21 cellular contexts compared by ENCODE assay signal in genomic region chr17:41632482-41633105, GRCh38. TPM values are rescaled to one million over a fixed set of nuclear protein-coding genes. Genes with fewer than 3 reads are reported as not detected.
DNase-seq lines count a peak whose midpoint lies in the region; ATAC-seq, FAIRE-seq and TF ChIP-seq lines count a peak whose summit lies in the region.
"Had no signal": no experiment of that assay in that cellular context is flagged by ENCODE, and none has a peak within 500 bp of the region (broad histone marks: within the 10 kb centered on the region; RNA-seq: fewer than 3 reads in every experiment).

No MANE protein-coding gene starts in this region.

- no peak overlapping the region for H3K4ac ChIP-seq in mesenchymal stem cell (ENCODE audit: low read depth in 1 of 2, low read length in 2 of 2)

- FAIRE-seq in GM12891 (lab: Jason Lieb, UNC) (peak; percentile 96), GM12878 (lab: Jason Lieb, UNC) (peak; percentile 96)
- FAIRE-seq: D721Med, G401.6, RCC 7860 had no signal

- no peak overlapping the region for H2BK120ac ChIP-seq in mesenchymal stem cell (ENCODE audit: low read depth, low read length)

- no TSS peak for BruUV-seq in GM12878 (replicated peaks; lab: Mats Ljungman, UMichigan)

- H3K4me1 ChIP-seq in GM12878 (ENCODE audit: control insufficient read depth, insufficient read depth, low read length) (no peaks in the 10 kb centered on the region), mesenchymal stem cell (ENCODE audit: control insufficient read depth, insufficient read depth, low read depth, low read length) (peaks cover 7% of the 10 kb centered on the region)
- H3K4me1 ChIP-seq: BLaER1 had no signal

- no peaks in the 10 kb centered on the region for H3K36me3 Mint-ChIP-seq in progenitor cell of endocrine pancreas (ENCODE audit: insufficient read depth)
- no peaks in the 10 kb centered on the region for H3K36me3 Mint-ChIP-seq in naive thymus-derived CD8-positive, alpha-beta T cell
- H3K36me3 Mint-ChIP-seq: CD8-positive, alpha-beta memory T cell had no signal

- SMC1A ChIA-PET in GM12878 (lab: Charles Lee; ENCODE audit: uncharacterized antibody, unreplicated experiment) = no interaction called here

- no peaks in the 10 kb centered on the region for H4K20me1 ChIP-seq in GM12878 (ENCODE audit: control insufficient read depth, insufficient read depth)
- H4K20me1 ChIP-seq: BLaER1 had no signal

- no peak overlapping the region for H3K18ac ChIP-seq in mesenchymal stem cell (ENCODE audit: low read depth in 1 of 2, low read length in 2 of 2)

- H3K36me3 ChIP-seq in GM12878 (ENCODE audit: control insufficient read depth in 2 of 2, insufficient read depth in 2 of 2, low read length in 1 of 2) = no peaks in the 10 kb centered on the region
- H3K36me3 ChIP-seq in mesenchymal stem cell (ENCODE audit: control insufficient read depth in 1 of 2, insufficient read depth in 2 of 2, low read depth in 1 of 2, low read length in 2 of 2) = no peaks in the 10 kb centered on the region
- H3K36me3 ChIP-seq: BLaER1 had no signal

- CTCF ChIA-PET in GM12878 (lab: Yijun Ruan, JAX) = no interaction called here

- no peak for TF ChIP-seq EP300 in GM12878 (IDR thresholded peaks at IDR 0.05; ENCODE audit: borderline replicate concordance in 1 of 2, control insufficient read depth in 1 of 2, low read depth in 2 of 2, low read length in 2 of 2)

- no peak overlapping the region for H2BK5ac ChIP-seq in mesenchymal stem cell (ENCODE audit: low read depth, low read length, poor library complexity, severe bottlenecking)

- no peak overlapping the region for H2BK15ac ChIP-seq in mesenchymal stem cell (ENCODE audit: low read depth, poor library complexity, severe bottlenecking)

- no peaks in the 10 kb centered on the region; a peak in 1 of 4 replicates for H3K27me3 ChIP-seq in GM12878 (replicated peaks in 1 of 2; ENCODE audit: control insufficient read depth in 2 of 2, insufficient read depth in 2 of 2, low read length in 1 of 2)
- H3K27me3 ChIP-seq in mesenchymal stem cell (ENCODE audit: control insufficient read depth in 1 of 2, insufficient read depth in 1 of 2, low read length in 2 of 2) = peaks cover 4 to 19% of the 10 kb centered on the region in 2 experiments
- H3K27me3 ChIP-seq: BLaER1 had no signal

- in situ Hi-C loops in GM12878 (cut with MboI) = no loop called here

- H3K27ac ChIP-seq in GM12878 (ENCODE audit: control insufficient read depth, insufficient read depth) = no peak overlapping the region
- H3K27ac ChIP-seq in mesenchymal stem cell (ENCODE audit: low read length, poor library complexity, severe bottlenecking) = no peak overlapping the region
- H3K27ac ChIP-seq: BLaER1, KMS-11 had no signal

- no peaks in the 10 kb centered on the region for H3K79me2 ChIP-seq in GM12878 (ENCODE audit: control insufficient read depth, insufficient read depth, low read length)

- H3K79me1 ChIP-seq in mesenchymal stem cell (replicated peaks; ENCODE audit: low read length, poor library complexity, severe bottlenecking) = no peaks in the 10 kb centered on the region

- no peak overlapping the region for H3K4me3 Mint-ChIP-seq in progenitor cell of endocrine pancreas (ENCODE audit: low read depth)
- no peak overlapping the region for H3K4me3 Mint-ChIP-seq in naive thymus-derived CD8-positive, alpha-beta T cell
- H3K4me3 Mint-ChIP-seq: CD8-positive, alpha-beta memory T cell had no signal

- no peak overlapping the region for H3K4me3 ChIP-seq in GM12878
- no peak overlapping the region for H3K4me3 ChIP-seq in mesenchymal stem cell (ENCODE audit: insufficient read depth in 1 of 2, low read depth in 1 of 2, low read length in 2 of 2)
- H3K4me3 ChIP-seq: BLaER1 had no signal

- WGBS in GM12878 (ENCODE audit: insufficient coverage, insufficient replicate concordance, low lambda C conversion rate, missing lambda C conversion rate) = 41% methylated on average over 5 of the region's 5 CpGs
- WGBS in mesenchymal stem cell = 79% methylated on average over 5 of the region's 5 CpGs

- H2AK5ac ChIP-seq in mesenchymal stem cell (ENCODE audit: low read length, severe bottlenecking) = no peak overlapping the region

- H3K4me2 ChIP-seq in GM12878 (ENCODE audit: control insufficient read depth, insufficient read depth) = no peak overlapping the region
- no peak overlapping the region for H3K4me2 ChIP-seq in mesenchymal stem cell (ENCODE audit: low read length, poor library complexity, severe bottlenecking)
- H3K4me2 ChIP-seq: BLaER1, KMS-11 had no signal

- H3K4me1 Mint-ChIP-seq in progenitor cell of endocrine pancreas (ENCODE audit: low read depth) = peaks cover 1% of the 10 kb centered on the region
- H3K4me1 Mint-ChIP-seq in naive thymus-derived CD8-positive, alpha-beta T cell = no peaks in the 10 kb centered on the region
- H3K4me1 Mint-ChIP-seq: CD8-positive, alpha-beta memory T cell had no signal

- peaks cover 2% of the 10 kb centered on the region for H3K27me3 Mint-ChIP-seq in progenitor cell of endocrine pancreas
- peaks cover 0 to 3% (median 0%) of the 10 kb centered on the region in 5 donors for H3K27me3 Mint-ChIP-seq in naive thymus-derived CD8-positive, alpha-beta T cell

- no peaks in the 10 kb centered on the region for H3K9me3 Mint-ChIP-seq in progenitor cell of endocrine pancreas (ENCODE audit: low read depth)
- no peaks in the 10 kb centered on the region for H3K9me3 Mint-ChIP-seq in naive thymus-derived CD8-positive, alpha-beta T cell
- H3K9me3 Mint-ChIP-seq: CD8-positive, alpha-beta memory T cell had no signal

- H3K9me3 ChIP-seq in GM12878 (replicated peaks; ENCODE audit: control insufficient read depth, insufficient read depth, low read length) = no peaks in the 10 kb centered on the region
- H3K9me3 ChIP-seq in mesenchymal stem cell (ENCODE audit: control insufficient read depth, low read length) = no peaks in the 10 kb centered on the region
- H3K9me3 ChIP-seq: BLaER1 had no signal

- TF ChIP-seq CTCF in GM12878 (IDR thresholded peaks at IDR 0.05 in 2 of 3, conservative IDR thresholded peaks at IDR 0.05 in 1 of 3; ENCODE audit: control insufficient read depth in 2 of 3, extremely low read depth in 1 of 3, insufficient read depth in 1 of 3, low read depth in 3 of 3, low read length in 3 of 3) (no peak), progenitor cell of endocrine pancreas (IDR thresholded peaks at IDR 0.05; ENCODE audit: unreplicated experiment) (no peak)

- H4K8ac ChIP-seq in mesenchymal stem cell (ENCODE audit: low read length) = no peak overlapping the region

- peak overlapping the region; percentile 52 for H4K91ac ChIP-seq in mesenchymal stem cell (ENCODE audit: low read length)

- H2AFZ ChIP-seq in GM12878 (ENCODE audit: control insufficient read depth, low read depth, low read length) = no peak overlapping the region
- no peak overlapping the region for H2AFZ ChIP-seq in mesenchymal stem cell (ENCODE audit: low read depth, low read length)

- RAD21 ChIA-PET in GM12878 (lab: Charles Lee; ENCODE audit: unreplicated experiment) = no interaction called here

- H3K27ac Mint-ChIP-seq in progenitor cell of endocrine pancreas = no peak overlapping the region
- no peak overlapping the region for H3K27ac Mint-ChIP-seq in naive thymus-derived CD8-positive, alpha-beta T cell
- H3K27ac Mint-ChIP-seq: CD8-positive, alpha-beta memory T cell had no signal

- no peak for TF ChIP-seq RAD21 in GM12878 (IDR thresholded peaks at IDR 0.05; ENCODE audit: insufficient read depth, low read depth, low read length)

- intact Hi-C loops in GM12878 (cut with micrococcal nuclease; ENCODE audit: unreplicated experiment) = no loop called here

- H3K14ac ChIP-seq in mesenchymal stem cell (ENCODE audit: low read length in 2 of 2) = peak overlapping the region in 1 of 2 experiments; percentile 77

- ATAC-seq in GM12878 = no peak
- no peak for ATAC-seq in naive thymus-derived CD8-positive, alpha-beta T cell
- ATAC-seq: SK-N-SH treated with all-trans-retinoic acid at 6 μM for 48 hours had no signal

- no peak overlapping the region for H2BK12ac ChIP-seq in mesenchymal stem cell (ENCODE audit: low read length in 2 of 2)

- no peak for DNase-seq in GM12891 (ENCODE audit: insufficient read length, low spot score)
- DNase-seq in GM12878 (ENCODE audit: low read depth, low spot score) = no peak
- DNase-seq in mesenchymal stem cell = no peak
- no peak for DNase-seq in SKM-1 (lab: John Stamatoyannopoulos, UW; ENCODE audit: unreplicated experiment)
- no peak for DNase-seq in progenitor cell of endocrine pancreas (ENCODE audit: low spot score, unreplicated experiment)
- no peak for DNase-seq in naive thymus-derived CD8-positive, alpha-beta T cell
- DNase-seq: CD8-positive, alpha-beta memory T cell; DND-41; NCI-H1436; NCI-H2029; NCI-H2171; NCI-H446; NCI-H69; SHP77 had no signal

- H3K23ac ChIP-seq in mesenchymal stem cell (ENCODE audit: low read length in 2 of 2) = no peak overlapping the region

- POLR2A ChIA-PET in GM12878 (lab: Charles Lee) = no interaction called here
- POLR2A ChIA-PET in naive thymus-derived CD8-positive, alpha-beta T cell (lab: Charles Lee) = no interaction called here

- H3K9ac ChIP-seq in GM12878 (ENCODE audit: control insufficient read depth, insufficient read depth, low read length) (no peak overlapping the region), mesenchymal stem cell (ENCODE audit: low read length) (no peak overlapping the region)
- H3K9ac ChIP-seq: BLaER1, KMS-11 had no signal

- TF ChIP-seq POLR2A in GM12891 (IDR thresholded peaks at IDR 0.05; ENCODE audit: low read depth, low read length) = no peak
- TF ChIP-seq POLR2A in GM12878 (IDR thresholded peaks at IDR 0.05; ENCODE audit: low read depth, low read length) = no peak

RNA-seq across cellular contexts. Expression of gene KRT17, which starts 8.2 kb away (rescaled TPM):
- polyA plus RNA-seq in GM12891 (2012; ENCODE audit: low read depth, missing spikeins) = 2.0 TPM
- total RNA-seq in GM12878 (2013; cell fraction: nucleolus; rRNA removed) = 0.98 TPM in 1 of 2 replicates, not detected in the other
- 1.4 and 3.7 TPM in 2 replicates for total RNA-seq in GM12878 (2014; rRNA removed)
- total RNA-seq in GM12878 (2014; rRNA removed; fragmentation: Illumina TruSeq; extraction: Trizol) = 2.4 and 2.7 TPM in 2 replicates
- total RNA-seq in GM12878 (2021) = 2.4 and 2.7 TPM in 2 replicates
- polyA plus RNA-seq in GM12878 (2011; ENCODE audit: low read depth) = 1.4 TPM
- polyA plus RNA-seq in GM12878 (2011; rRNA removed) = 13.5 and 30.0 TPM in 2 replicates
- 36.6 and 56.3 TPM in 2 replicates for polyA plus RNA-seq in GM12878 (2011; cell fraction: cytosol; rRNA removed)
- 28.1 and 30.4 TPM in 2 replicates for polyA plus RNA-seq in GM12878 (2011; cell fraction: nucleus; rRNA removed)
- polyA plus RNA-seq in GM12878 (2012) = 2.2 and 2.3 TPM in 2 replicates
- 1.9 TPM in 1 of 2 replicates, not detected in the other for polyA plus RNA-seq in GM12878 (2014; fragmentation: Illumina TruSeq; extraction: Trizol)
- polyA plus RNA-seq in GM12878 (2014; fragmentation: Nextera tagmentation; extraction: Ambion mirVana) = 1 to 10 TPM in 1 of 2 experiments, under 1 TPM in 1; 0.47 to 1.4 TPM
- polyA plus RNA-seq in GM12878 (2014; rRNA removed) = 4.0 and 6.3 TPM in 2 replicates
- polyA plus RNA-seq in GM12878 (2016; fragmentation: Nextera tagmentation; extraction: Ambion mirVana) = 1 to 10 TPM; 4.2 to 5.5 TPM
- 12.3 and 14.0 TPM in 2 replicates for polyA minus RNA-seq in GM12878 (2011; rRNA and poly(A)+ RNA removed)
- polyA minus RNA-seq in GM12878 (2011; cell fraction: cytosol; rRNA and poly(A)+ RNA removed) = 32.6 and 47.8 TPM in 2 replicates
- polyA minus RNA-seq in GM12878 (2011; cell fraction: nucleus; rRNA and poly(A)+ RNA removed) = 3.9 and 9.0 TPM in 2 replicates
- polyA plus RNA-seq in mesenchymal stem cell (2013, experiment 1 of 2) = 0.10 TPM
- not detected for polyA plus RNA-seq in mesenchymal stem cell (2013, experiment 2 of 2)
- 0.22 and 0.46 TPM in 2 replicates for total RNA-seq in progenitor cell of endocrine pancreas
- total RNA-seq in naive thymus-derived CD8-positive, alpha-beta T cell = not detected
- polyA plus RNA-seq in naive thymus-derived CD8-positive, alpha-beta T cell = not detected
- total RNA-seq: A172 had no signal
- polyA plus RNA-seq: CD8-positive, alpha-beta memory T cell had no signal

RNA-seq across cellular contexts. Expression of gene KRT16, which starts 20.0 kb away (rescaled TPM):
- not detected for polyA plus RNA-seq in GM12891 (2012; ENCODE audit: low read depth, missing spikeins)
- not detected in 2 replicates for total RNA-seq in GM12878 (2013; cell fraction: nucleolus; rRNA removed)
- total RNA-seq in GM12878 (2014; rRNA removed) (not detected in 2 replicates), GM12878 (2014; rRNA removed; fragmentation: Illumina TruSeq; extraction: Trizol) (not detected in 2 replicates), GM12878 (2021) (not detected in 2 replicates), progenitor cell of endocrine pancreas (not detected in 2 replicates)
- not detected for polyA plus RNA-seq in GM12878 (2011; ENCODE audit: low read depth)
- polyA plus RNA-seq in GM12878 (2011; rRNA removed) (0.07 TPM in 1 of 2 replicates, not detected in the other), GM12878 (2014; fragmentation: Illumina TruSeq; extraction: Trizol) (not detected in 2 replicates), GM12878 (2014; fragmentation: Nextera tagmentation; extraction: Ambion mirVana) (not detected), GM12878 (2014; rRNA removed) (not detected in 2 replicates), GM12878 (2016; fragmentation: Nextera tagmentation; extraction: Ambion mirVana) (not detected)
- polyA plus RNA-seq in GM12878 (2011; cell fraction: cytosol; rRNA removed) = not detected in 2 replicates
- not detected in 2 replicates for polyA plus RNA-seq in GM12878 (2011; cell fraction: nucleus; rRNA removed)
- not detected in 2 replicates for polyA plus RNA-seq in GM12878 (2012)
- polyA minus RNA-seq in GM12878 (2011; rRNA and poly(A)+ RNA removed) = not detected in 2 replicates
- polyA minus RNA-seq in GM12878 (2011; cell fraction: cytosol; rRNA and poly(A)+ RNA removed) = not detected in 2 replicates
- polyA minus RNA-seq in GM12878 (2011; cell fraction: nucleus; rRNA and poly(A)+ RNA removed) = not detected in 2 replicates
- not detected for polyA plus RNA-seq in mesenchymal stem cell (2013, experiment 1 of 2)
- not detected for polyA plus RNA-seq in mesenchymal stem cell (2013, experiment 2 of 2)
- not detected for total RNA-seq in naive thymus-derived CD8-positive, alpha-beta T cell
- not detected for polyA plus RNA-seq in naive thymus-derived CD8-positive, alpha-beta T cell
- total RNA-seq: CD8-positive, alpha-beta memory T cell had no signal
- polyA plus RNA-seq: CD8-positive, alpha-beta memory T cell had no signal

RNA-seq across cellular contexts. Expression of gene KRT14, which starts 45.9 kb away (rescaled TPM):
- not detected for polyA plus RNA-seq in GM12891 (2012; ENCODE audit: low read depth, missing spikeins)
- not detected in 2 replicates for total RNA-seq in GM12878 (2013; cell fraction: nucleolus; rRNA removed)
- total RNA-seq in GM12878 (2014; rRNA removed) = not detected in 2 replicates
- not detected in 2 replicates for total RNA-seq in GM12878 (2014; rRNA removed; fragmentation: Illumina TruSeq; extraction: Trizol)
- total RNA-seq in GM12878 (2021) = not detected in 2 replicates
- not detected for polyA plus RNA-seq in GM12878 (2011; ENCODE audit: low read depth)
- polyA plus RNA-seq in GM12878 (2011; rRNA removed) = 0.17 and 1.5 TPM in 2 replicates
- polyA plus RNA-seq in GM12878 (2011; cell fraction: cytosol; rRNA removed) = 0.39 TPM in 1 of 2 replicates, not detected in the other
- polyA plus RNA-seq in GM12878 (2011; cell fraction: nucleus; rRNA removed) = not detected in 2 replicates
- polyA plus RNA-seq in GM12878 (2012) = not detected in 2 replicates
- polyA plus RNA-seq in GM12878 (2014; fragmentation: Illumina TruSeq; extraction: Trizol) = not detected in 2 replicates
- polyA plus RNA-seq in GM12878 (2014; fragmentation: Nextera tagmentation; extraction: Ambion mirVana) = not detected
- polyA plus RNA-seq in GM12878 (2014; rRNA removed) = not detected in 2 replicates
- not detected for polyA plus RNA-seq in GM12878 (2016; fragmentation: Nextera tagmentation; extraction: Ambion mirVana)
- polyA minus RNA-seq in GM12878 (2011; rRNA and poly(A)+ RNA removed) = 0.46 and 0.51 TPM in 2 replicates
- not detected in 2 replicates for polyA minus RNA-seq in GM12878 (2011; cell fraction: cytosol; rRNA and poly(A)+ RNA removed)
- polyA minus RNA-seq in GM12878 (2011; cell fraction: nucleus; rRNA and poly(A)+ RNA removed) = not detected in 2 replicates
- not detected for polyA plus RNA-seq in mesenchymal stem cell (2013, experiment 1 of 2)
- polyA plus RNA-seq in mesenchymal stem cell (2013, experiment 2 of 2) = not detected
- not detected in 2 replicates for total RNA-seq in progenitor cell of endocrine pancreas
- not detected for total RNA-seq in naive thymus-derived CD8-positive, alpha-beta T cell
- not detected for polyA plus RNA-seq in naive thymus-derived CD8-positive, alpha-beta T cell
- total RNA-seq: A172; CD8-positive, alpha-beta memory T cell had no signal
- polyA plus RNA-seq: CD8-positive, alpha-beta memory T cell had no signal

RNA-seq across cellular contexts. Expression of gene EIF1, which starts 56.1 kb away (rescaled TPM):
- polyA plus RNA-seq in GM12891 (2012; ENCODE audit: low read depth, missing spikeins) = 764 TPM
- total RNA-seq in GM12878 (2013; cell fraction: nucleolus; rRNA removed) = 163 and 168 TPM in 2 replicates
- total RNA-seq in GM12878 (2014; rRNA removed) (51.0 and 52.6 TPM in 2 replicates), GM12878 (2014; rRNA removed; fragmentation: Illumina TruSeq; extraction: Trizol) (39.4 and 46.7 TPM in 2 replicates), GM12878 (2021) (594 and 609 TPM in 2 replicates), progenitor cell of endocrine pancreas (622 and 652 TPM in 2 replicates)
- 318 TPM for polyA plus RNA-seq in GM12878 (2011; ENCODE audit: low read depth)
- polyA plus RNA-seq in GM12878 (2011; rRNA removed) (367 TPM in 2 replicates), GM12878 (2014; fragmentation: Illumina TruSeq; extraction: Trizol) (325 and 382 TPM in 2 replicates), GM12878 (2014; fragmentation: Nextera tagmentation; extraction: Ambion mirVana) (100 to 1,000 TPM; 670 to 687 TPM), GM12878 (2014; rRNA removed) (144 and 168 TPM in 2 replicates), GM12878 (2016; fragmentation: Nextera tagmentation; extraction: Ambion mirVana) (100 to 1,000 TPM; 776 to 815 TPM)
- polyA plus RNA-seq in GM12878 (2011; cell fraction: cytosol; rRNA removed) = 104 and 156 TPM in 2 replicates
- polyA plus RNA-seq in GM12878 (2011; cell fraction: nucleus; rRNA removed) = 149 and 225 TPM in 2 replicates
- 834 and 1,158 TPM in 2 replicates for polyA plus RNA-seq in GM12878 (2012)
- 85.1 and 108 TPM in 2 replicates for polyA minus RNA-seq in GM12878 (2011; rRNA and poly(A)+ RNA removed)
- 86.3 and 100 TPM in 2 replicates for polyA minus RNA-seq in GM12878 (2011; cell fraction: cytosol; rRNA and poly(A)+ RNA removed)
- polyA minus RNA-seq in GM12878 (2011; cell fraction: nucleus; rRNA and poly(A)+ RNA removed) = 136 and 167 TPM in 2 replicates
- polyA plus RNA-seq in mesenchymal stem cell (2013, experiment 1 of 2) = 1,039 TPM
- 1,049 TPM for polyA plus RNA-seq in mesenchymal stem cell (2013, experiment 2 of 2)
- 1,000 to 10,000 TPM; 1,007 to 1,051 TPM for total RNA-seq in naive thymus-derived CD8-positive, alpha-beta T cell
- 1,000 to 10,000 TPM; 1,100 to 1,335 (median 1,160) TPM for polyA plus RNA-seq in naive thymus-derived CD8-positive, alpha-beta T cell
